18 cellular contexts compared by ENCODE assay signal in genomic region chr1:205582046-205582445, GRCh38. TPM values are rescaled to one million over a fixed set of nuclear protein-coding genes. Genes with fewer than 3 reads are reported as not detected.
DNase-seq lines count a peak whose midpoint lies in the region; ATAC-seq, FAIRE-seq and TF ChIP-seq lines count a peak whose summit lies in the region.
"Had no signal": no experiment of that assay in that cellular context is flagged by ENCODE, and none has a peak within 500 bp of the region (broad histone marks: within the 10 kb centered on the region; RNA-seq: fewer than 3 reads in every experiment).

No MANE protein-coding gene starts in this region.

- in situ Hi-C loops in gastrocnemius medialis (cut with MboI; ENCODE audit: low sequenced_read_pairs in 4 of 4): no loop called here

- no peak overlapping the region for H2AFZ ChIP-seq in hepatocyte

- no peaks in the 10 kb centered on the region for H4K20me1 ChIP-seq in hepatocyte (ENCODE audit: insufficient read depth, poor library complexity, severe bottlenecking)

- no peak for DNase-seq in GM12892 (ENCODE audit: insufficient read length)
- DNase-seq in RWPE2 (ENCODE audit: low spot score): peak; percentile 11
- DNase-seq in hepatocyte (ENCODE audit: low spot score): no peak
- no peak for DNase-seq in gastrocnemius medialis
- no peak for DNase-seq in activated CD4-positive, alpha-beta T cell treated with anti-CD3 and anti-CD28 coated beads, Interleukin-2, amount 50 U/mL, for 48 hours
- no peak for DNase-seq in globus pallidus (ENCODE audit: low spot score)
- DNase-seq: activated CD4-positive, CD25-positive, alpha-beta regulatory T cell treated with anti-CD3 and anti-CD28 coated beads, Interleukin-2, amount 50 U/mL, for 72 hours; activated CD8-positive, alpha-beta memory T cell treated with anti-CD3 and anti-CD28 coated beads, Interleukin-2, amount 10 ng/mL, durations not matched to agents 7 days and 5 days; activated effector memory CD4-positive, alpha-beta T cell treated with Interleukin-2 at 50 U/mL for 16 hours; effector memory CD8-positive, alpha-beta T cell; hippocampal formation; kidney glomerular epithelial cell; occipital lobe; stimulated activated CD4-positive, alpha-beta T cell treated with anti-CD3 and anti-CD28 coated beads, Interleukin-1b, Interleukin-23, amount 100 ng/mL, for 48 hours had no signal

- intact Hi-C loops in gastrocnemius medialis (cut with DNase I; ENCODE audit: low total_unique reads): no loop called here

- no peaks in the 10 kb centered on the region for H3K4me1 ChIP-seq in RWPE2 (ENCODE audit: insufficient read depth, poor library complexity, severe bottlenecking)
- H3K4me1 ChIP-seq in hepatocyte (ENCODE audit: insufficient read depth): peaks cover 11% of the 10 kb centered on the region
- H3K4me1 ChIP-seq in gastrocnemius medialis: no peaks in the 10 kb centered on the region

- no peaks in the 10 kb centered on the region for H3K79me2 ChIP-seq in hepatocyte

- H3K27me3 ChIP-seq in RWPE2 (ENCODE audit: insufficient read depth, poor library complexity, severe bottlenecking) (no peaks in the 10 kb centered on the region), hepatocyte (peaks cover 24% of the 10 kb centered on the region), gastrocnemius medialis (peaks cover 0 to 7% (median 5%) of the 10 kb centered on the region in 3 donors)
- H3K27me3 ChIP-seq: right lobe of liver had no signal

- TF ChIP-seq CTCF in RWPE2 (IDR thresholded peaks at IDR 0.05; ENCODE audit: poor library complexity, severe bottlenecking) (no peak), hepatocyte (IDR thresholded peaks at IDR 0.05; ENCODE audit: poor library complexity) (no peak), gastrocnemius medialis (IDR thresholded peaks at IDR 0.05 in 4 of 5, conservative IDR thresholded peaks at IDR 0.05 in 1 of 5) (no peak)

- no peak overlapping the region for H3K4me2 ChIP-seq in hepatocyte

- H3K9me3 ChIP-seq in RWPE2 (ENCODE audit: severe bottlenecking) (no peaks in the 10 kb centered on the region), hepatocyte (ENCODE audit: low read depth) (no peaks in the 10 kb centered on the region), gastrocnemius medialis (no peaks in the 10 kb centered on the region)
- H3K9me3 ChIP-seq: right lobe of liver had no signal

- FAIRE-seq in GM12892 (lab: Jason Lieb, UNC): peak; percentile 51
- FAIRE-seq: G401.6 had no signal

- TF ChIP-seq POLR2A in GM12892 (IDR thresholded peaks at IDR 0.05; ENCODE audit: low read depth, low read length): no peak
- TF ChIP-seq POLR2A in gastrocnemius medialis (IDR thresholded peaks at IDR 0.05): no peak

- 64% methylated on average over 11 of the region's 11 CpGs for WGBS in hepatocyte (ENCODE audit: low lambda C conversion rate, missing lambda C conversion rate)

- H3K36me3 ChIP-seq in RWPE2 (ENCODE audit: low read depth): no peaks in the 10 kb centered on the region
- H3K36me3 ChIP-seq in hepatocyte (replicated peaks; ENCODE audit: insufficient read depth, low read depth): no peaks in the 10 kb centered on the region
- no peaks in the 10 kb centered on the region for H3K36me3 ChIP-seq in gastrocnemius medialis
- H3K36me3 ChIP-seq: right lobe of liver had no signal

- no peak overlapping the region for H3K27ac ChIP-seq in RWPE2 (ENCODE audit: poor library complexity, severe bottlenecking)
- peak overlapping the region; percentile 53 for H3K27ac ChIP-seq in hepatocyte
- H3K27ac ChIP-seq in gastrocnemius medialis: peak overlapping the region in 3 of 4 donors; percentile 45 to 51 (median 47)
- H3K27ac ChIP-seq: right lobe of liver had no signal

- H3K9me2 ChIP-seq in hepatocyte (replicated peaks; ENCODE audit: insufficient read depth): no peaks in the 10 kb centered on the region

- H3K4me3 ChIP-seq in RWPE2 (ENCODE audit: severe bottlenecking) (no peak overlapping the region), hepatocyte (no peak overlapping the region), gastrocnemius medialis (no peak overlapping the region)
- H3K4me3 ChIP-seq: right lobe of liver had no signal

- ATAC-seq in RWPE2 (ENCODE audit: low read depth) (no peak), gastrocnemius medialis (no peak), GM18873 (IDR thresholded peaks at IDR 0.05; ENCODE audit: low FRiP score, unreplicated experiment) (no peak), HG02588 (IDR thresholded peaks at IDR 0.05; ENCODE audit: unreplicated experiment) (no peak)
- ATAC-seq: activated CD8-positive, alpha-beta memory T cell treated with anti-CD3 and anti-CD28 coated beads, Interleukin-2, amount 10 ng/mL, durations not matched to agents 7 days and 5 days; effector memory CD8-positive, alpha-beta T cell; right lobe of liver had no signal

RNA-seq across cellular contexts. Expression of gene ELK4, which starts 49.8 kb away (rescaled TPM):
- polyA plus RNA-seq in GM12892 (2012; ENCODE audit: missing spikeins): 18.7 TPM
- total RNA-seq in hepatocyte: 16.0 and 19.1 TPM in 2 replicates
- polyA plus RNA-seq in hepatocyte: 4.7 and 6.1 TPM in 2 replicates
- 10 to 100 TPM; 17.3 to 24.2 (median 20.1) TPM for total RNA-seq in gastrocnemius medialis
